1 cellular context compared by ENCODE assay signal in the genomic region with DNA sequence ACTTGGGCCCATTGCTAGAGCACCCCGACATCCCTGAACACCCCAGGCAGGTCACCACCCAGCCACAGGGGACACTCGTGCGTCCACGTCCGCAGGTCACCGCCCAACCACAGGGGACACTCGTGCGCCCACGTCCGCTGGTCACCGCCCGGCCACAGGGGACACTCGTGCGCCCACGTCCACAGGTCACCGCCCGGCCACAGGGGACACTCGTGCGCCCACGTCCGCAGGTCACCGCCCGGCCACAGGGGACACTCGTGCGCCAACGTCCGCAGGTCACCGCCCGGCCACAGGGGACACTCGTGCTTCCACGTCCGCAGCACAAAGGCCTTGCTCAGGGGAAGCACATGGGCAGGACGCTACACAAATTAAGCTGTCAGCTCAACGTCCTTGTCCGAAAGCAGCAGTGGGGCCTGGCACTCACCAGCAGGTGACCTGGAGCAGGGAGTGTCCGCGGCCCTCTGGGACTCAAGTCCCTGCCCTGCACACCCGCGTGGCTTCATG.
TF ChIP-seq lines count a peak whose summit lies in the region.

No MANE protein-coding gene starts in this region.

TF ChIP-seq in K562, 482 proteins besides CTCF, POLR2A, EP300 and RAD21 (continued from another document and continues in another):
- TF ChIP-seq, protein P1, sequence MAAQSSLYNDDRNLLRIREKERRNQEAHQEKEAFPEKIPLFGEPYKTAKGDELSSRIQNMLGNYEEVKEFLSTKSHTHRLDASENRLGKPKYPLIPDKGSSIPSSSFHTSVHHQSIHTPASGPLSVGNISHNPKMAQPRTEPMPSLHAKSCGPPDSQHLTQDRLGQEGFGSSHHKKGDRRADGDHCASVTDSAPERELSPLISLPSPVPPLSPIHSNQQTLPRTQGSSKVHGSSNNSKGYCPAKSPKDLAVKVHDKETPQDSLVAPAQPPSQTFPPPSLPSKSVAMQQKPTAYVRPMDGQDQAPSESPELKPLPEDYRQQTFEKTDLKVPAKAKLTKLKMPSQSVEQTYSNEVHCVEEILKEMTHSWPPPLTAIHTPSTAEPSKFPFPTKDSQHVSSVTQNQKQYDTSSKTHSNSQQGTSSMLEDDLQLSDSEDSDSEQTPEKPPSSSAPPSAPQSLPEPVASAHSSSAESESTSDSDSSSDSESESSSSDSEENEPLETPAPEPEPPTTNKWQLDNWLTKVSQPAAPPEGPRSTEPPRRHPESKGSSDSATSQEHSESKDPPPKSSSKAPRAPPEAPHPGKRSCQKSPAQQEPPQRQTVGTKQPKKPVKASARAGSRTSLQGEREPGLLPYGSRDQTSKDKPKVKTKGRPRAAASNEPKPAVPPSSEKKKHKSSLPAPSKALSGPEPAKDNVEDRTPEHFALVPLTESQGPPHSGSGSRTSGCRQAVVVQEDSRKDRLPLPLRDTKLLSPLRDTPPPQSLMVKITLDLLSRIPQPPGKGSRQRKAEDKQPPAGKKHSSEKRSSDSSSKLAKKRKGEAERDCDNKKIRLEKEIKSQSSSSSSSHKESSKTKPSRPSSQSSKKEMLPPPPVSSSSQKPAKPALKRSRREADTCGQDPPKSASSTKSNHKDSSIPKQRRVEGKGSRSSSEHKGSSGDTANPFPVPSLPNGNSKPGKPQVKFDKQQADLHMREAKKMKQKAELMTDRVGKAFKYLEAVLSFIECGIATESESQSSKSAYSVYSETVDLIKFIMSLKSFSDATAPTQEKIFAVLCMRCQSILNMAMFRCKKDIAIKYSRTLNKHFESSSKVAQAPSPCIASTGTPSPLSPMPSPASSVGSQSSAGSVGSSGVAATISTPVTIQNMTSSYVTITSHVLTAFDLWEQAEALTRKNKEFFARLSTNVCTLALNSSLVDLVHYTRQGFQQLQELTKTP (IDR thresholded peaks at IDR 0.05; ENCODE audit: low read depth in 1 of 2, partially characterized antibody in 2 of 2) = no peak
- TF ChIP-seq, protein P2, sequence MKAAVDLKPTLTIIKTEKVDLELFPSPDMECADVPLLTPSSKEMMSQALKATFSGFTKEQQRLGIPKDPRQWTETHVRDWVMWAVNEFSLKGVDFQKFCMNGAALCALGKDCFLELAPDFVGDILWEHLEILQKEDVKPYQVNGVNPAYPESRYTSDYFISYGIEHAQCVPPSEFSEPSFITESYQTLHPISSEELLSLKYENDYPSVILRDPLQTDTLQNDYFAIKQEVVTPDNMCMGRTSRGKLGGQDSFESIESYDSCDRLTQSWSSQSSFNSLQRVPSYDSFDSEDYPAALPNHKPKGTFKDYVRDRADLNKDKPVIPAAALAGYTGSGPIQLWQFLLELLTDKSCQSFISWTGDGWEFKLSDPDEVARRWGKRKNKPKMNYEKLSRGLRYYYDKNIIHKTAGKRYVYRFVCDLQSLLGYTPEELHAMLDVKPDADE (conservative IDR thresholded peaks at IDR 0.05; ENCODE audit: control insufficient read depth, low read depth, low read length) = no peak
- TF ChIP-seq, protein P3, sequence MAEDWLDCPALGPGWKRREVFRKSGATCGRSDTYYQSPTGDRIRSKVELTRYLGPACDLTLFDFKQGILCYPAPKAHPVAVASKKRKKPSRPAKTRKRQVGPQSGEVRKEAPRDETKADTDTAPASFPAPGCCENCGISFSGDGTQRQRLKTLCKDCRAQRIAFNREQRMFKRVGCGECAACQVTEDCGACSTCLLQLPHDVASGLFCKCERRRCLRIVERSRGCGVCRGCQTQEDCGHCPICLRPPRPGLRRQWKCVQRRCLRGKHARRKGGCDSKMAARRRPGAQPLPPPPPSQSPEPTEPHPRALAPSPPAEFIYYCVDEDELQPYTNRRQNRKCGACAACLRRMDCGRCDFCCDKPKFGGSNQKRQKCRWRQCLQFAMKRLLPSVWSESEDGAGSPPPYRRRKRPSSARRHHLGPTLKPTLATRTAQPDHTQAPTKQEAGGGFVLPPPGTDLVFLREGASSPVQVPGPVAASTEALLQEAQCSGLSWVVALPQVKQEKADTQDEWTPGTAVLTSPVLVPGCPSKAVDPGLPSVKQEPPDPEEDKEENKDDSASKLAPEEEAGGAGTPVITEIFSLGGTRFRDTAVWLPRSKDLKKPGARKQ (CRISPR knock-in tag; IDR thresholded peaks at IDR 0.05) = no peak
- TF ChIP-seq SAFB (IDR thresholded peaks at IDR 0.05; ENCODE audit: borderline replicate concordance, low read depth, low read length) (peak; percentile 38; the same call in 1 of the 2 replicates), RFX1 (IDR thresholded peaks at IDR 0.05) (no peak), CBX1 (IDR thresholded peaks at IDR 0.05; ENCODE audit: low read depth) (no peak; the same call in 1 of the 2 replicates), POU5F1 (IDR thresholded peaks at IDR 0.05; ENCODE audit: borderline replicate concordance, low read depth, low read length, partially characterized antibody) (no peak), SMC3 (conservative IDR thresholded peaks at IDR 0.05; ENCODE audit: insufficient read depth, low read depth, low read length) (peak; percentile 57), NONO (IDR thresholded peaks at IDR 0.05; ENCODE audit: low read depth in 2 of 2, low read length in 1 of 2) (no peak), ZNF12 (CRISPR knock-in tag; IDR thresholded peaks at IDR 0.05) (no peak), TBL1XR1 (IDR thresholded peaks at IDR 0.05; ENCODE audit: low read length in 2 of 2) (no peak), CCNT2 (IDR thresholded peaks at IDR 0.05; ENCODE audit: borderline replicate concordance, extremely low read depth, insufficient read length, low read depth, low read length) (no peak), MBD2 (IDR thresholded peaks at IDR 0.05; ENCODE audit: borderline replicate concordance, low read depth) (no peak), MED1 (CRISPR knock-in tag; IDR thresholded peaks at IDR 0.05; ENCODE audit: borderline replicate concordance) (no peak), OTX1 (CRISPR knock-in tag; IDR thresholded peaks at IDR 0.05) (no peak), PPARD (CRISPR knock-in tag; IDR thresholded peaks at IDR 0.05) (no peak), POLR2AphosphoS5 (IDR thresholded peaks at IDR 0.05; ENCODE audit: control insufficient read depth, insufficient read depth, low read depth, low read length) (0 out of 2 replicates have a peak, but pooled peaks have one; percentile 19), SP1 (CRISPR knock-in tag; IDR thresholded peaks at IDR 0.05) (peak; percentile 61)
- TF ChIP-seq, protein P4, sequence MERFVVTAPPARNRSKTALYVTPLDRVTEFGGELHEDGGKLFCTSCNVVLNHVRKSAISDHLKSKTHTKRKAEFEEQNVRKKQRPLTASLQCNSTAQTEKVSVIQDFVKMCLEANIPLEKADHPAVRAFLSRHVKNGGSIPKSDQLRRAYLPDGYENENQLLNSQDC (CRISPR knock-in tag; IDR thresholded peaks at IDR 0.05) = no peak
- TF ChIP-seq, protein P5, sequence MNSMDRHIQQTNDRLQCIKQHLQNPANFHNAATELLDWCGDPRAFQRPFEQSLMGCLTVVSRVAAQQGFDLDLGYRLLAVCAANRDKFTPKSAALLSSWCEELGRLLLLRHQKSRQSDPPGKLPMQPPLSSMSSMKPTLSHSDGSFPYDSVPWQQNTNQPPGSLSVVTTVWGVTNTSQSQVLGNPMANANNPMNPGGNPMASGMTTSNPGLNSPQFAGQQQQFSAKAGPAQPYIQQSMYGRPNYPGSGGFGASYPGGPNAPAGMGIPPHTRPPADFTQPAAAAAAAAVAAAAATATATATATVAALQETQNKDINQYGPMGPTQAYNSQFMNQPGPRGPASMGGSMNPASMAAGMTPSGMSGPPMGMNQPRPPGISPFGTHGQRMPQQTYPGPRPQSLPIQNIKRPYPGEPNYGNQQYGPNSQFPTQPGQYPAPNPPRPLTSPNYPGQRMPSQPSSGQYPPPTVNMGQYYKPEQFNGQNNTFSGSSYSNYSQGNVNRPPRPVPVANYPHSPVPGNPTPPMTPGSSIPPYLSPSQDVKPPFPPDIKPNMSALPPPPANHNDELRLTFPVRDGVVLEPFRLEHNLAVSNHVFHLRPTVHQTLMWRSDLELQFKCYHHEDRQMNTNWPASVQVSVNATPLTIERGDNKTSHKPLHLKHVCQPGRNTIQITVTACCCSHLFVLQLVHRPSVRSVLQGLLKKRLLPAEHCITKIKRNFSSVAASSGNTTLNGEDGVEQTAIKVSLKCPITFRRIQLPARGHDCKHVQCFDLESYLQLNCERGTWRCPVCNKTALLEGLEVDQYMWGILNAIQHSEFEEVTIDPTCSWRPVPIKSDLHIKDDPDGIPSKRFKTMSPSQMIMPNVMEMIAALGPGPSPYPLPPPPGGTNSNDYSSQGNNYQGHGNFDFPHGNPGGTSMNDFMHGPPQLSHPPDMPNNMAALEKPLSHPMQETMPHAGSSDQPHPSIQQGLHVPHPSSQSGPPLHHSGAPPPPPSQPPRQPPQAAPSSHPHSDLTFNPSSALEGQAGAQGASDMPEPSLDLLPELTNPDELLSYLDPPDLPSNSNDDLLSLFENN (IDR thresholded peaks at IDR 0.05; ENCODE audit: low read depth in 2 of 2, low read length in 2 of 2) = no peak
- TF ChIP-seq, protein P6, sequence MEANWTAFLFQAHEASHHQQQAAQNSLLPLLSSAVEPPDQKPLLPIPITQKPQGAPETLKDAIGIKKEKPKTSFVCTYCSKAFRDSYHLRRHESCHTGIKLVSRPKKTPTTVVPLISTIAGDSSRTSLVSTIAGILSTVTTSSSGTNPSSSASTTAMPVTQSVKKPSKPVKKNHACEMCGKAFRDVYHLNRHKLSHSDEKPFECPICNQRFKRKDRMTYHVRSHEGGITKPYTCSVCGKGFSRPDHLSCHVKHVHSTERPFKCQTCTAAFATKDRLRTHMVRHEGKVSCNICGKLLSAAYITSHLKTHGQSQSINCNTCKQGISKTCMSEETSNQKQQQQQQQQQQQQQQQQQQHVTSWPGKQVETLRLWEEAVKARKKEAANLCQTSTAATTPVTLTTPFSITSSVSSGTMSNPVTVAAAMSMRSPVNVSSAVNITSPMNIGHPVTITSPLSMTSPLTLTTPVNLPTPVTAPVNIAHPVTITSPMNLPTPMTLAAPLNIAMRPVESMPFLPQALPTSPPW (CRISPR knock-in tag; IDR thresholded peaks at IDR 0.05) = no peak
- TF ChIP-seq, protein P7, sequence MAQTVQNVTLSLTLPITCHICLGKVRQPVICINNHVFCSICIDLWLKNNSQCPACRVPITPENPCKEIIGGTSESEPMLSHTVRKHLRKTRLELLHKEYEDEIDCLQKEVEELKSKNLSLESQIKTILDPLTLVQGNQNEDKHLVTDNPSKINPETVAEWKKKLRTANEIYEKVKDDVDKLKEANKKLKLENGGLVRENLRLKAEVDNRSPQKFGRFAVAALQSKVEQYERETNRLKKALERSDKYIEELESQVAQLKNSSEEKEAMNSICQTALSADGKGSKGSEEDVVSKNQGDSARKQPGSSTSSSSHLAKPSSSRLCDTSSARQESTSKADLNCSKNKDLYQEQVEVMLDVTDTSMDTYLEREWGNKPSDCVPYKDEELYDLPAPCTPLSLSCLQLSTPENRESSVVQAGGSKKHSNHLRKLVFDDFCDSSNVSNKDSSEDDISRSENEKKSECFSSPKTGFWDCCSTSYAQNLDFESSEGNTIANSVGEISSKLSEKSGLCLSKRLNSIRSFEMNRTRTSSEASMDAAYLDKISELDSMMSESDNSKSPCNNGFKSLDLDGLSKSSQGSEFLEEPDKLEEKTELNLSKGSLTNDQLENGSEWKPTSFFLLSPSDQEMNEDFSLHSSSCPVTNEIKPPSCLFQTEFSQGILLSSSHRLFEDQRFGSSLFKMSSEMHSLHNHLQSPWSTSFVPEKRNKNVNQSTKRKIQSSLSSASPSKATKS (CRISPR knock-in tag; IDR thresholded peaks at IDR 0.05) = no peak
- TF ChIP-seq, protein P8, sequence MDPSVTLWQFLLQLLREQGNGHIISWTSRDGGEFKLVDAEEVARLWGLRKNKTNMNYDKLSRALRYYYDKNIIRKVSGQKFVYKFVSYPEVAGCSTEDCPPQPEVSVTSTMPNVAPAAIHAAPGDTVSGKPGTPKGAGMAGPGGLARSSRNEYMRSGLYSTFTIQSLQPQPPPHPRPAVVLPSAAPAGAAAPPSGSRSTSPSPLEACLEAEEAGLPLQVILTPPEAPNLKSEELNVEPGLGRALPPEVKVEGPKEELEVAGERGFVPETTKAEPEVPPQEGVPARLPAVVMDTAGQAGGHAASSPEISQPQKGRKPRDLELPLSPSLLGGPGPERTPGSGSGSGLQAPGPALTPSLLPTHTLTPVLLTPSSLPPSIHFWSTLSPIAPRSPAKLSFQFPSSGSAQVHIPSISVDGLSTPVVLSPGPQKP (CRISPR knock-in tag; IDR thresholded peaks at IDR 0.05) = no peak
- TF ChIP-seq, protein P9, sequence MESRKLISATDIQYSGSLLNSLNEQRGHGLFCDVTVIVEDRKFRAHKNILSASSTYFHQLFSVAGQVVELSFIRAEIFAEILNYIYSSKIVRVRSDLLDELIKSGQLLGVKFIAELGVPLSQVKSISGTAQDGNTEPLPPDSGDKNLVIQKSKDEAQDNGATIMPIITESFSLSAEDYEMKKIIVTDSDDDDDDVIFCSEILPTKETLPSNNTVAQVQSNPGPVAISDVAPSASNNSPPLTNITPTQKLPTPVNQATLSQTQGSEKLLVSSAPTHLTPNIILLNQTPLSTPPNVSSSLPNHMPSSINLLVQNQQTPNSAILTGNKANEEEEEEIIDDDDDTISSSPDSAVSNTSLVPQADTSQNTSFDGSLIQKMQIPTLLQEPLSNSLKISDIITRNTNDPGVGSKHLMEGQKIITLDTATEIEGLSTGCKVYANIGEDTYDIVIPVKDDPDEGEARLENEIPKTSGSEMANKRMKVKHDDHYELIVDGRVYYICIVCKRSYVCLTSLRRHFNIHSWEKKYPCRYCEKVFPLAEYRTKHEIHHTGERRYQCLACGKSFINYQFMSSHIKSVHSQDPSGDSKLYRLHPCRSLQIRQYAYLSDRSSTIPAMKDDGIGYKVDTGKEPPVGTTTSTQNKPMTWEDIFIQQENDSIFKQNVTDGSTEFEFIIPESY (CRISPR knock-in tag; IDR thresholded peaks at IDR 0.05) = peak; percentile 100
- TF ChIP-seq, protein P10, sequence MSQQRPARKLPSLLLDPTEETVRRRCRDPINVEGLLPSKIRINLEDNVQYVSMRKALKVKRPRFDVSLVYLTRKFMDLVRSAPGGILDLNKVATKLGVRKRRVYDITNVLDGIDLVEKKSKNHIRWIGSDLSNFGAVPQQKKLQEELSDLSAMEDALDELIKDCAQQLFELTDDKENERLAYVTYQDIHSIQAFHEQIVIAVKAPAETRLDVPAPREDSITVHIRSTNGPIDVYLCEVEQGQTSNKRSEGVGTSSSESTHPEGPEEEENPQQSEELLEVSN (IDR thresholded peaks at IDR 0.05; ENCODE audit: borderline replicate concordance in 1 of 2, extremely low read depth in 1 of 2, insufficient read depth in 1 of 2, insufficient read length in 1 of 2, low read depth in 1 of 2, low read length in 1 of 2, poor library complexity in 1 of 2, severe bottlenecking in 1 of 2) = peak in 1 of 2 experiments; percentile 47
- TF ChIP-seq, protein P11, sequence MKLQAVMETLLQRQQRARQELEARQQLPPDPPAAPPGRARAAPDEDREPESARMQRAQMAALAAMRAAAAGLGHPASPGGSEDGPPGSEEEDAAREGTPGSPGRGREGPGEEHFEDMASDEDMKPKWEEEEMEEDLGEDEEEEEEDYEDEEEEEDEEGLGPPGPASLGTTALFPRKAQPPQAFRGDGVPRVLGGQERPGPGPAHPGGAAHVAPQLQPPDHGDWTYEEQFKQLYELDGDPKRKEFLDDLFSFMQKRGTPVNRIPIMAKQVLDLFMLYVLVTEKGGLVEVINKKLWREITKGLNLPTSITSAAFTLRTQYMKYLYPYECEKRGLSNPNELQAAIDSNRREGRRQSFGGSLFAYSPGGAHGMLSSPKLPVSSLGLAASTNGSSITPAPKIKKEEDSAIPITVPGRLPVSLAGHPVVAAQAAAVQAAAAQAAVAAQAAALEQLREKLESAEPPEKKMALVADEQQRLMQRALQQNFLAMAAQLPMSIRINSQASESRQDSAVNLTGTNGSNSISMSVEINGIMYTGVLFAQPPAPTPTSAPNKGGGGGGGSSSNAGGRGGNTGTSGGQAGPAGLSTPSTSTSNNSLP (IDR thresholded peaks at IDR 0.05; ENCODE audit: borderline replicate concordance, low read depth, low read length) = no peak
